Comparison of ENCODE assay signal across 11 cellular contexts in the genomic region with DNA sequence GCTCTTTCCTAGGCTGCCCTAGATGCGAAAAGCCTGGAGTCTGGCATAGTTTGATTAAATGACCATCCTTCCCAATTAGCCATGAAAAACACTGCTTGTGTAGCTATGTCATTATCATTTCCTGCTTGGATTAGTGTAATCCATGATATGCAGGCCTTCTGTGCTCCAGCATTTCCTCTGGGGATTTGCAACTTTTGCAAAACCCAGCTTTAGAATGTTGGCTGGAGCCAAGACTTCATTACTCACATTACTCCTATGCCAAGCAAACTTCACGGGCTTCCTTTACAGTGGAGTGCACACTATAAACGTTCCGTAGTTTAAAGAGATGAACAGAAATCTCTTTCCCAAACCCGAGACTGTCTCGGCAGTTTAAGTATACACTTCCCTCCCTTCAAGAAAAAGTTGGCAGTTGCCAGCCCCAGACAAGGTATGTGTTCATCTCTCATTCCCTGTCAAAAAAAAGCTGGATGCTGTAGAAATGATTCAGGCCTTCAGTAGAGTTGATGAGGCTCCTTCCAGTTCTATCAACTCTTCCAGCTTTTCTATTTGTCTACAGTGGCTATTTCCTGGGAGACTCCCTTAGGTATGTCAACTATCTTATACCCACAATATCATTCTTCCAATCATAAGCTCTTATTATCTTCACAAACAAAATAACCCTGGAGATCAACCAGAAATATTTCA.
DNase-seq lines count a peak whose midpoint lies in the region; ATAC-seq and TF ChIP-seq lines count a peak whose summit lies in the region.
"Had no signal": no experiment of that assay in that cellular context is flagged by ENCODE, and none has a peak within 500 bp of the region (broad histone marks: within the 10 kb centered on the region; RNA-seq: fewer than 3 reads in every experiment).

No MANE protein-coding gene starts in this region.

- peak overlapping the region; percentile 73 for H3K4me2 ChIP-seq in smooth muscle cell
- H3K4me2 ChIP-seq in Karpas-422 (ENCODE audit: low read depth, low read length, poor library complexity, severe bottlenecking), result no peak overlapping the region

- H4K20me1 ChIP-seq in smooth muscle cell (ENCODE audit: low read depth) (no peaks in the 10 kb centered on the region), Karpas-422 (ENCODE audit: insufficient read depth, low read depth, low read length) (no peaks in the 10 kb centered on the region)

- H3K79me2 ChIP-seq in smooth muscle cell (ENCODE audit: low read depth) (peaks cover 55% of the 10 kb centered on the region), Karpas-422 (ENCODE audit: low read length) (no peaks in the 10 kb centered on the region)

- H3K4me1 ChIP-seq in heart right ventricle (peaks cover 0 to 57% (median 41%) of the 10 kb centered on the region in 9 donors), smooth muscle cell (ENCODE audit: low read depth) (peaks cover 26% of the 10 kb centered on the region), Karpas-422 (ENCODE audit: low read length) (no peaks in the 10 kb centered on the region)

- peaks cover 48% of the 10 kb centered on the region for H3F3A ChIP-seq in smooth muscle cell (ENCODE audit: low read depth)

- peak overlapping the region; percentile 53 for H3K9ac ChIP-seq in smooth muscle cell (ENCODE audit: low read depth)
- no peak overlapping the region for H3K9ac ChIP-seq in Karpas-422 (ENCODE audit: low read length)

- WGBS in heart right ventricle, 2 donors, result 43 to 46% methylated on average over 6 of the region's 6 CpGs
- WGBS in smooth muscle cell (ENCODE audit: low lambda C conversion rate), result 38% methylated on average over 6 of the region's 6 CpGs

- H3K36me3 ChIP-seq in heart right ventricle (no peaks in the 10 kb centered on the region), smooth muscle cell (ENCODE audit: low read depth) (no peaks in the 10 kb centered on the region), Karpas-422 (ENCODE audit: insufficient read depth, low read length) (no peaks in the 10 kb centered on the region)

- ATAC-seq in heart right ventricle (peak; percentile 77 to 93 (median 86)), GM19452 (IDR thresholded peaks at IDR 0.05; ENCODE audit: unreplicated experiment) (no peak)
- ATAC-seq: activated T-helper 17 cell treated with anti-CD3 and anti-CD28 coated beads, Interleukin-2, amount 50 U/mL, for 72 hours had no signal

- no peaks in the 10 kb centered on the region for H3K9me2 ChIP-seq in Karpas-422 (replicated peaks; ENCODE audit: insufficient read depth, low read length)

- no peaks in the 10 kb centered on the region for H3K9me3 ChIP-seq in heart right ventricle
- no peaks in the 10 kb centered on the region for H3K9me3 ChIP-seq in smooth muscle cell (replicated peaks; ENCODE audit: low read depth)
- H3K9me3 ChIP-seq in Karpas-422 (ENCODE audit: low read length), result no peaks in the 10 kb centered on the region

- TF ChIP-seq CTCF in heart right ventricle (IDR thresholded peaks at IDR 0.05) (no peak), smooth muscle cell (IDR thresholded peaks at IDR 0.05; ENCODE audit: borderline replicate concordance, insufficient read depth, poor library complexity, severe bottlenecking) (no peak)

- H3K4me3 ChIP-seq in heart right ventricle (no peak overlapping the region), smooth muscle cell (no peak overlapping the region), Karpas-422 (ENCODE audit: low read length) (no peak overlapping the region)

- H3K27me3 ChIP-seq in heart right ventricle, result no peaks in the 10 kb centered on the region
- H3K27me3 ChIP-seq in smooth muscle cell (ENCODE audit: low read depth), result no peaks in the 10 kb centered on the region
- H3K27me3 ChIP-seq in Karpas-422 (ENCODE audit: low read length), result no peaks in the 10 kb centered on the region

- intact Hi-C loops in heart right ventricle (cut with DNase I), result loop anchor here in 3 of 10 donors (5.0 to 10.0 kb wide), 4 partner anchors 34 to 92 kb away; no protein-coding TSS in a partner anchor

- H3K27ac ChIP-seq in heart right ventricle (peak overlapping the region; percentile 6 to 79 (median 62)), smooth muscle cell (ENCODE audit: low read depth) (peak overlapping the region; percentile 96), Karpas-422 (ENCODE audit: low read length) (no peak overlapping the region)

- H2AFZ ChIP-seq in smooth muscle cell (ENCODE audit: low read depth) (no peak overlapping the region), Karpas-422 (ENCODE audit: low read length) (no peak overlapping the region)

- DNase-seq in H4 (ENCODE audit: low spot score) (peak; percentile 39), amniotic epithelial cell (ENCODE audit: low read depth) (peak; percentile 97), heart right ventricle (peak in 1 of 2 donors; percentile 67), smooth muscle cell (lab: John Stamatoyannopoulos, UW; ENCODE audit: unreplicated experiment) (no peak), Karpas-422 (no peak), SK-N-DZ (ENCODE audit: low spot score) (no peak)
- DNase-seq in stimulated activated CD4-positive, alpha-beta T cell treated with anti-CD3 and anti-CD28 coated beads, Interleukin-4, amount 100 ng/mL, for 24 hours, result no peak
- DNase-seq: immature natural killer cell; stimulated activated CD4-positive, alpha-beta T cell treated with anti-CD3 and anti-CD28 coated beads, Interleukin-4, amount 100 ng/mL, for 4 hours had no signal

Comparison
In these comparisons a context has a peak if more than half of its experiments do, and no peak if none do; other contexts are left out.
1. DNase-seq: peak in H4 (single experiment) and amniotic epithelial cell (single experiment); none in smooth muscle cell (single experiment), stimulated activated CD4-positive, alpha-beta T cell treated with anti-CD3 and anti-CD28 coated beads, Interleukin-4, amount 100 ng/mL, for 24 hours (single experiment), Karpas-422 (single experiment) and SK-N-DZ (single experiment).